17 cellular contexts compared by ENCODE assay signal in genomic region chr5:121628783-121629182, GRCh38.
A peak's percentile ranks its signal among the peaks of the same experiment; 100 is the strongest.
DNase-seq lines count a peak whose midpoint lies in the region; ATAC-seq and TF ChIP-seq lines count a peak whose summit lies in the region.
"Had no signal": no experiment of that assay in that cellular context is flagged by ENCODE, and none has a peak within 500 bp of the region (broad histone marks: within the 10 kb centered on the region; RNA-seq: fewer than 3 reads in every experiment).

No MANE protein-coding gene starts in this region.

- CTCF ChIA-PET in WTC11 (lab: Charles Lee): no interaction called here

- ATAC-seq in GM21526 (IDR thresholded peaks at IDR 0.05; ENCODE audit: low FRiP score, unreplicated experiment) (no peak), WTC11 (no peak)

- H3K36me3 Mint-ChIP-seq in WTC11: no peaks in the 10 kb centered on the region

- TF ChIP-seq CTCF in AG10803 (conservative IDR thresholded peaks at IDR 0.05; ENCODE audit: low read length) (no peak), fibroblast of mammary gland (conservative IDR thresholded peaks at IDR 0.05; ENCODE audit: control insufficient read depth, insufficient read depth, low read depth, low read length) (no peak), WTC11 (IDR thresholded peaks at IDR 0.05) (no peak)

- H3K4me1 Mint-ChIP-seq in WTC11: no peaks in the 10 kb centered on the region

- no peaks in the 10 kb centered on the region for H3K9me3 Mint-ChIP-seq in WTC11

- H3K27me3 Mint-ChIP-seq in WTC11 (ENCODE audit: low read depth): no peaks in the 10 kb centered on the region

- peak; percentile 1 for DNase-seq in AG10803 (ENCODE audit: low read depth)
- peak; percentile 13 for DNase-seq in Daoy (ENCODE audit: low read depth)
- peak; percentile 54 for DNase-seq in OCI-M1 (lab: John Stamatoyannopoulos, UW)
- DNase-seq in fibroblast of mammary gland (ENCODE audit: low read depth): peak; percentile 2
- DNase-seq in WTC11 (ENCODE audit: low spot score): no peak
- DNase-seq in NCI-H2107 treated with DMSO at 0.1 percent for 48 hours (lab: John Stamatoyannopoulos, UW; ENCODE audit: unreplicated experiment): no peak
- no peak for DNase-seq in NCI-H2196 (lab: John Stamatoyannopoulos, UW; ENCODE audit: unreplicated experiment)
- DNase-seq: activated gamma-delta T cell; brain microvascular endothelial cell; HCEC 1CT; NCI-H1694; stimulated activated CD4-positive, alpha-beta T cell treated with anti-CD3 and anti-CD28 coated beads, Interleukin-4, amount 100 ng/mL, for 4 hours; stomach; T-helper 1 cell; trophoblast cell had no signal

- H3K27ac Mint-ChIP-seq in WTC11: no peak overlapping the region

- H3K4me3 ChIP-seq in AG10803 (ENCODE audit: low read length): no peak overlapping the region
- no peak overlapping the region for H3K4me3 ChIP-seq in fibroblast of mammary gland (ENCODE audit: control insufficient read depth, low read depth, low read length)
- H3K4me3 ChIP-seq: coronary artery, stomach had no signal

- POLR2A ChIA-PET in WTC11 (lab: Charles Lee): no interaction called here

- no peak overlapping the region for H3K4me3 Mint-ChIP-seq in WTC11

TF ChIP-seq in WTC11, 78 proteins besides CTCF, POLR2A, EP300 and RAD21:
- TF ChIP-seq ZNF219 (CRISPR knock-in tag; IDR thresholded peaks at IDR 0.05; ENCODE audit: borderline replicate concordance): no peak
- TF ChIP-seq NR1H2 (CRISPR knock-in tag; IDR thresholded peaks at IDR 0.05): no peak
- no peak for TF ChIP-seq JUN (CRISPR knock-in tag; IDR thresholded peaks at IDR 0.05)
- no peak for TF ChIP-seq CDX4 (CRISPR knock-in tag; IDR thresholded peaks at IDR 0.05; ENCODE audit: borderline replicate concordance)
- no peak for TF ChIP-seq SMAD3 (CRISPR knock-in tag; IDR thresholded peaks at IDR 0.05; ENCODE audit: borderline replicate concordance)
TF ChIP-seq in WTC11: peak in this region for 0.

Comparison
In these comparisons a context has a peak if more than half of its experiments do, and no peak if none do; other contexts are left out.
1. DNase-seq: peak in AG10803 (single experiment), Daoy (single experiment), OCI-M1 (single experiment) and fibroblast of mammary gland (single experiment); none in WTC11 (single experiment), NCI-H2107 treated with DMSO at 0.1 percent for 48 hours (single experiment) and NCI-H2196 (single experiment).